Comparison of ENCODE assay signal across 16 cellular contexts in genomic region chr14:65304963-65305362, GRCh38.
DNase-seq lines count a peak whose midpoint lies in the region; ATAC-seq and TF ChIP-seq lines count a peak whose summit lies in the region.
"Had no signal": no experiment of that assay in that cellular context is flagged by ENCODE, and none has a peak within 500 bp of the region (broad histone marks: within the 10 kb centered on the region; RNA-seq: fewer than 3 reads in every experiment).

No MANE protein-coding gene starts in this region.

- peak overlapping the region; percentile 16 for H3K18ac ChIP-seq in trophoblast cell (ENCODE audit: low read length)

- CTCF ChIA-PET in activated CD8-positive, alpha-beta T cell treated with anti-CD3 and anti-CD28 coated beads for 36 hours (lab: Charles Lee): interaction anchor here (0.9 to 1.3 kb wide), 6 partner anchors 9 to 506 kb away, joined by 3 to 6 read pairs (median 4); no protein-coding TSS in a partner anchor

- H3K27me3 ChIP-seq in GM23338 (ENCODE audit: insufficient read depth): no peaks in the 10 kb centered on the region
- no peaks in the 10 kb centered on the region for H3K27me3 ChIP-seq in trophoblast cell (ENCODE audit: insufficient read depth, low read length)

- no peak overlapping the region for H3K23ac ChIP-seq in trophoblast cell (ENCODE audit: low read length)

- H3K9me3 ChIP-seq in trophoblast cell (ENCODE audit: insufficient read depth, low read depth, low read length): no peaks in the 10 kb centered on the region
- H3K9me3 ChIP-seq: Caco-2 had no signal

- no peaks in the 10 kb centered on the region for H3K9me3 Mint-ChIP-seq in GM23338
- H3K9me3 Mint-ChIP-seq in activated CD8-positive, alpha-beta T cell treated with anti-CD3 and anti-CD28 coated beads for 36 hours: peaks cover 4% of the 10 kb centered on the region
- H3K9me3 Mint-ChIP-seq: brain had no signal

- no peaks in the 10 kb centered on the region for H3K9me2 ChIP-seq in GM23338 (ENCODE audit: insufficient read depth)

- H3K79me2 ChIP-seq in GM23338 (replicated peaks; ENCODE audit: insufficient read depth) (no peaks in the 10 kb centered on the region), trophoblast cell (ENCODE audit: control insufficient read depth, insufficient read depth, low read length, poor library complexity) (no peaks in the 10 kb centered on the region)

- no peak overlapping the region for H2BK120ac ChIP-seq in trophoblast cell (ENCODE audit: insufficient read depth, low read length, poor library complexity)

- H3K79me1 ChIP-seq in trophoblast cell (ENCODE audit: low read length): no peaks in the 10 kb centered on the region

- H2AK5ac ChIP-seq in trophoblast cell (ENCODE audit: low read length): peak overlapping the region; percentile 84

- no peak overlapping the region for H3K4ac ChIP-seq in trophoblast cell (ENCODE audit: low read depth, low read length)

- H2AFZ ChIP-seq in GM23338 (peak overlapping the region; percentile 63; the same call in 1 of the 2 replicates), trophoblast cell (ENCODE audit: insufficient read depth, low read length, poor library complexity) (no peak overlapping the region)

- H4K91ac ChIP-seq in trophoblast cell (ENCODE audit: low read depth, low read length): peak overlapping the region; percentile 5

- H3K27me3 Mint-ChIP-seq in GM23338 (ENCODE audit: insufficient read depth, low read depth, poor library complexity): peaks cover 1% of the 10 kb centered on the region
- H3K27me3 Mint-ChIP-seq in activated CD8-positive, alpha-beta T cell treated with anti-CD3 and anti-CD28 coated beads for 36 hours: no peaks in the 10 kb centered on the region

- H3K27ac Mint-ChIP-seq in GM23338: no peak overlapping the region
- peak overlapping the region; percentile 80 for H3K27ac Mint-ChIP-seq in activated CD8-positive, alpha-beta T cell treated with anti-CD3 and anti-CD28 coated beads for 36 hours
- H3K27ac Mint-ChIP-seq: brain had no signal

- no peak overlapping the region for H3K14ac ChIP-seq in trophoblast cell (ENCODE audit: low read length)

- H3K9ac ChIP-seq in trophoblast cell (ENCODE audit: low read length): no peak overlapping the region

- H3K36me3 ChIP-seq in GM23338 (ENCODE audit: insufficient read depth) (no peaks in the 10 kb centered on the region), trophoblast cell (ENCODE audit: control insufficient read depth in 1 of 2, insufficient read depth in 2 of 2, low read length in 2 of 2) (no peaks in the 10 kb centered on the region)

- no CpG with 5 or more reads among the region's 2 CpGs for WGBS in trophoblast cell (ENCODE audit: extremely low coverage, insufficient coverage, insufficient read length)

- no peak overlapping the region for H2BK5ac ChIP-seq in trophoblast cell (ENCODE audit: low read depth, low read length, poor library complexity)

- H3K4me3 ChIP-seq in GM23338 (no peak overlapping the region), trophoblast cell (ENCODE audit: low read depth, low read length) (no peak overlapping the region)

- no peaks in the 10 kb centered on the region for H3F3A ChIP-seq in GM23338 (replicated peaks; ENCODE audit: low read depth)

- no peak overlapping the region for H4K12ac ChIP-seq in trophoblast cell (ENCODE audit: low read depth, low read length)

- H3K27ac ChIP-seq in GM23338 (ENCODE audit: low read depth) (no peak overlapping the region), trophoblast cell (ENCODE audit: low read depth, low read length) (no peak overlapping the region)

- no peak for ATAC-seq in GM23338
- ATAC-seq in activated CD8-positive, alpha-beta T cell treated with anti-CD3 and anti-CD28 coated beads for 36 hours: no peak

- intact Hi-C loops in activated CD8-positive, alpha-beta T cell treated with anti-CD3 and anti-CD28 coated beads for 36 hours (cut with micrococcal nuclease): loop anchor here (5.0 kb wide), 4 partner anchors 32 to 107 kb away; partner anchors contain the start of gene FUT8

- H3K4me2 ChIP-seq in GM23338: no peak overlapping the region
- H3K4me2 ChIP-seq in trophoblast cell (ENCODE audit: low read length): no peak overlapping the region

- peaks cover 12% of the 10 kb centered on the region; the same call in 1 of the 2 replicates for H3K4me1 ChIP-seq in GM23338 (ENCODE audit: insufficient read depth)
- peaks cover 0 to 3% of the 10 kb centered on the region in 2 experiments for H3K4me1 ChIP-seq in trophoblast cell (ENCODE audit: control insufficient read depth in 1 of 2, insufficient read depth in 2 of 2, low read length in 2 of 2)

- DNase-seq in activated CD4-positive, alpha-beta T cell treated with anti-CD3 and anti-CD28 coated beads for 48 hours: peak; percentile 17
- DNase-seq in activated CD4-positive, alpha-beta T cell treated with anti-CD3 and anti-CD28 coated beads, Interleukin-2, amount 50 U/mL, for 48 hours: no peak
- DNase-seq in GM23338 (ENCODE audit: low spot score) (no peak), trophoblast cell (no peak), SKM-1 treated with dmso at 0.1 percent for 144 hours (lab: John Stamatoyannopoulos, UW; ENCODE audit: unreplicated experiment) (no peak), NCI-H187 (lab: John Stamatoyannopoulos, UW) (no peak), NCI-H510A (lab: John Stamatoyannopoulos, UW) (no peak)
- peak; percentile 43 for DNase-seq in activated CD8-positive, alpha-beta T cell treated with anti-CD3 and anti-CD28 coated beads for 36 hours
- DNase-seq: ACHN; Caco-2; effector CD4-positive, alpha-beta T cell; Karpas-422; NCI-H2029; NCI-H774; substantia nigra had no signal

- H4K8ac ChIP-seq in trophoblast cell (ENCODE audit: low read depth, low read length): no peak overlapping the region

- no peaks in the 10 kb centered on the region for H3K36me3 Mint-ChIP-seq in GM23338 (ENCODE audit: low read depth)
- H3K36me3 Mint-ChIP-seq in activated CD8-positive, alpha-beta T cell treated with anti-CD3 and anti-CD28 coated beads for 36 hours (ENCODE audit: low read depth): peaks cover 4% of the 10 kb centered on the region
- H3K36me3 Mint-ChIP-seq: brain had no signal

- peak overlapping the region; percentile 13 for H2BK12ac ChIP-seq in trophoblast cell (ENCODE audit: low read length)

- H3K4me3 Mint-ChIP-seq in GM23338: no peak overlapping the region
- no peak overlapping the region for H3K4me3 Mint-ChIP-seq in activated CD8-positive, alpha-beta T cell treated with anti-CD3 and anti-CD28 coated beads for 36 hours
- H3K4me3 Mint-ChIP-seq: brain had no signal

- peaks cover 19% of the 10 kb centered on the region for H3K4me1 Mint-ChIP-seq in GM23338
- H3K4me1 Mint-ChIP-seq in activated CD8-positive, alpha-beta T cell treated with anti-CD3 and anti-CD28 coated beads for 36 hours (ENCODE audit: low read depth): peaks cover 68% of the 10 kb centered on the region

- H4K20me1 ChIP-seq in GM23338 (replicated peaks; ENCODE audit: insufficient read depth): no peaks in the 10 kb centered on the region

- POLR2A ChIA-PET in activated CD8-positive, alpha-beta T cell treated with anti-CD3 and anti-CD28 coated beads for 36 hours (lab: Charles Lee): interaction anchor here (0.7 to 1.6 kb wide), 10 partner anchors 9 to 107 kb away, joined by 3 to 7 read pairs (median 3); partner anchors contain the start of gene FUT8

- TF ChIP-seq CTCF in GM23338 (conservative IDR thresholded peaks at IDR 0.05; ENCODE audit: low read depth in 2 of 2): no peak
- no peak for TF ChIP-seq CTCF in activated CD8-positive, alpha-beta T cell treated with anti-CD3 and anti-CD28 coated beads for 36 hours (IDR thresholded peaks at IDR 0.05)

TF ChIP-seq in GM23338, 12 proteins besides CTCF, POLR2A, EP300 and RAD21 (continues in another document):
- no peak for TF ChIP-seq JUNB (IDR thresholded peaks at IDR 0.05; ENCODE audit: unreplicated experiment)

Comparison
In these comparisons a context has a peak if more than half of its experiments do, and no peak if none do; other contexts are left out.
1. DNase-seq: peak in activated CD4-positive, alpha-beta T cell treated with anti-CD3 and anti-CD28 coated beads for 48 hours (single experiment) and activated CD8-positive, alpha-beta T cell treated with anti-CD3 and anti-CD28 coated beads for 36 hours (single experiment); none in activated CD4-positive, alpha-beta T cell treated with anti-CD3 and anti-CD28 coated beads, Interleukin-2, amount 50 U/mL, for 48 hours (0 of 2), GM23338 (single experiment), trophoblast cell (0 of 2), SKM-1 treated with dmso at 0.1 percent for 144 hours (single experiment), NCI-H187 (0 of 2) and NCI-H510A (single experiment).